14 cellular contexts compared by ENCODE assay signal in genomic region chr9:42160299-42160698, GRCh38. TPM values are rescaled to one million over a fixed set of nuclear protein-coding genes. Genes with fewer than 3 reads are reported as not detected.
DNase-seq lines count a peak whose midpoint lies in the region; TF ChIP-seq lines count a peak whose summit lies in the region.
"Not testable (repeated sequence)": the region's sequence is repeated elsewhere in the genome, so short reads cannot be mapped to it uniquely, and the experiment has no call there.
"Had no signal": no experiment of that assay in that cellular context is flagged by ENCODE, and none has a peak within 500 bp of the region (broad histone marks: within the 10 kb centered on the region; RNA-seq: fewer than 3 reads in every experiment).

No MANE protein-coding gene starts in this region.

- in situ Hi-C loops in mammary epithelial cell (cut with MboI; ENCODE audit: low sequenced_read_pairs in 2 of 2), result not testable (repeated sequence)

- dilution Hi-C loops in mammary epithelial cell (cut with HindIII; ENCODE audit: low sequenced_read_pairs), result not testable (repeated sequence)

- WGBS in mammary epithelial cell (ENCODE audit: low coverage, missing lambda C conversion rate), result no CpG with 5 or more reads among the region's 1 CpG

- H3K79me2 ChIP-seq in mammary epithelial cell (ENCODE audit: insufficient read depth, low read length); parathyroid adenoma: not testable (repeated sequence)

- H2AFZ ChIP-seq in mammary epithelial cell (ENCODE audit: low read depth, low read length); parathyroid adenoma: not testable (repeated sequence)

- not testable (repeated sequence) for H4K20me1 ChIP-seq in mammary epithelial cell (ENCODE audit: insufficient read depth, low read length)

- not testable (repeated sequence) for H3K4me1 ChIP-seq in mammary epithelial cell (ENCODE audit: insufficient read depth, low read length); parathyroid adenoma

- not testable (repeated sequence) for TF ChIP-seq POLR2A in NB4 (IDR thresholded peaks at IDR 0.05; ENCODE audit: extremely low read depth, insufficient read length)

- DNase-seq in H7 (peak; percentile 28), NB4 (ENCODE audit: low read depth) (peak; percentile 2), RKO (ENCODE audit: low spot score) (peak; percentile 5), mammary epithelial cell (peak; percentile 20), fibroblast of pulmonary artery (ENCODE audit: low read depth) (peak; percentile 30), kidney tubule cell (ENCODE audit: low spot score) (peak; percentile 13)

- TF ChIP-seq CTCF in C4-2B (conservative IDR thresholded peaks at IDR 0.05) (peak; percentile 54), mammary epithelial cell (conservative IDR thresholded peaks at IDR 0.05 in 1 of 2, IDR thresholded peaks at IDR 0.05 in 1 of 2; ENCODE audit: extremely low read depth in 1 of 2, insufficient read depth in 1 of 2, low read depth in 1 of 2, low read length in 2 of 2) (peak in 1 of 2 donors; percentile 33), fibroblast of pulmonary artery (IDR thresholded peaks at IDR 0.05; ENCODE audit: low read length, missing control alignments) (peak; percentile 22), parathyroid adenoma (IDR thresholded peaks at IDR 0.05) (peak; percentile 16)
- not testable (repeated sequence) for TF ChIP-seq CTCF in NB4 (IDR thresholded peaks at IDR 0.05; ENCODE audit: low read depth, low read length)

- not testable (repeated sequence) for H3K9ac ChIP-seq in mammary epithelial cell (ENCODE audit: insufficient read depth, low read length); parathyroid adenoma

- BruUV-seq in mammary epithelial cell (replicated peaks; lab: Mats Ljungman, UMichigan), result not testable (repeated sequence)

- intact Hi-C loops in mammary epithelial cell (cut with micrococcal nuclease), result not testable (repeated sequence)

- not testable (repeated sequence) for H3K4me2 ChIP-seq in mammary epithelial cell (ENCODE audit: insufficient read depth, low read depth, low read length); parathyroid adenoma (ENCODE audit: low read length)

- not testable (repeated sequence) for H3K36me3 ChIP-seq in H7 (replicated peaks; ENCODE audit: control insufficient read depth, insufficient read depth, low read length); mammary epithelial cell (ENCODE audit: insufficient read depth, low read length); parathyroid adenoma (ENCODE audit: control insufficient read depth, insufficient read depth, low read length)

- H3K9me3 ChIP-seq in mammary epithelial cell (replicated peaks; ENCODE audit: insufficient read depth, low read length); parathyroid adenoma (ENCODE audit: control insufficient read depth, low read length): not testable (repeated sequence)

- H3K27ac ChIP-seq in C4-2B; mammary epithelial cell (ENCODE audit: insufficient read depth, low read depth, low read length); parathyroid adenoma: not testable (repeated sequence)

- not testable (repeated sequence) for H3K27me3 ChIP-seq in H7 (ENCODE audit: control insufficient read depth, insufficient read depth, low read length); mammary epithelial cell (ENCODE audit: insufficient read depth, low read length); parathyroid adenoma (ENCODE audit: control insufficient read depth, insufficient read depth, low read length)

- not testable (repeated sequence) for H3K4me3 ChIP-seq in H7 (ENCODE audit: insufficient read depth, low read depth, low read length); NB4 (ENCODE audit: low read depth, low read length); mammary epithelial cell (replicated peaks in 1 of 3; ENCODE audit: insufficient read depth in 1 of 3, low read depth in 2 of 3, low read length in 3 of 3); fibroblast of pulmonary artery (replicated peaks; ENCODE audit: low read depth, low read length); parathyroid adenoma (ENCODE audit: low read depth, low read length)

- CTCF ChIA-PET in mammary epithelial cell (lab: Charles Lee; ENCODE audit: low non-redundant PET), result not testable (repeated sequence)

RNA-seq across cellular contexts. Expression of gene SPATA31A6, which starts 23.2 kb away (rescaled TPM):
- not detected in 2 replicates for total RNA-seq in H7 (2014; rRNA removed; shearing (Covaris generic))
- not detected for total RNA-seq in mammary epithelial cell
- polyA plus RNA-seq in mammary epithelial cell, result not detected
- not detected for polyA minus RNA-seq in mammary epithelial cell
- total RNA-seq: activated T-cell treated with anti-CD3 and anti-CD28 coated beads, Interleukin-2, amount 50 U/mL, for 72 hours; body of pancreas; CD8-positive, alpha-beta T cell; left colon; ovary; urinary bladder had no signal
- polyA plus RNA-seq: ovary, urinary bladder had no signal

RNA-seq across cellular contexts. Expression of gene CNTNAP3B, which starts 31.1 kb away (rescaled TPM):
- total RNA-seq in H7 (2014; rRNA removed; shearing (Covaris generic)), result 1.0 and 2.0 TPM in 2 replicates
- 10 to 100 TPM; 22.8 to 38.0 TPM for total RNA-seq in mammary epithelial cell
- polyA plus RNA-seq in mammary epithelial cell, result 6.9 TPM
- polyA minus RNA-seq in mammary epithelial cell, result 20.4 TPM
- total RNA-seq: activated T-cell treated with anti-CD3 and anti-CD28 coated beads, Interleukin-2, amount 50 U/mL, for 72 hours; CD8-positive, alpha-beta T cell had no signal
